Comparison of ENCODE assay signal across 21 cellular contexts in genomic region chr11:111418436-111418787, GRCh38. TPM values are rescaled to one million over a fixed set of nuclear protein-coding genes. Genes with fewer than 3 reads are reported as not detected.
A peak's percentile ranks its signal among the peaks of the same experiment; 100 is the strongest.
DNase-seq lines count a peak whose midpoint lies in the region; ATAC-seq, FAIRE-seq and TF ChIP-seq lines count a peak whose summit lies in the region.
"Had no signal": no experiment of that assay in that cellular context is flagged by ENCODE, and none has a peak within 500 bp of the region (broad histone marks: within the 10 kb centered on the region; RNA-seq: fewer than 3 reads in every experiment).

No MANE protein-coding gene starts in this region.

- intact Hi-C loops in esophagus muscularis mucosa (cut with DNase I) = no loop called here

- DNase-seq in NAMALWA (ENCODE audit: low spot score) = peak; percentile 48
- no peak for DNase-seq in esophagus muscularis mucosa (ENCODE audit: extremely low spot score)
- DNase-seq in stimulated activated naive B cell treated with anti-CD40 and anti-IgM and Interleukin-4, amounts not matched to agents 10 μg/mL and 1 μg/mL and 100 μg/mL, for 72 hours = no peak
- DNase-seq in NCI-H1694 (lab: John Stamatoyannopoulos, UW) = no peak
- no peak for DNase-seq in HPDE6-E6E7 (ENCODE audit: extremely low spot score)
- DNase-seq in COLO668 (lab: John Stamatoyannopoulos, UW; ENCODE audit: unreplicated experiment) = no peak
- no peak for DNase-seq in H54 (ENCODE audit: insufficient read length, low spot score)
- DNase-seq: activated CD4-positive, alpha-beta T cell treated with anti-CD3 and anti-CD28 coated beads, Interleukin-2, amount 10 ng/mL, durations not matched to agents 7 days and 5 days; activated CD8-positive, alpha-beta memory T cell treated with anti-CD3 and anti-CD28 coated beads, Interleukin-2, amount 50 U/mL, for 48 hours; activated effector memory CD4-positive, alpha-beta T cell treated with Interleukin-2 at 50 U/mL for 16 hours; cortex of kidney; NCI-H524; SW 1271 had no signal

- no peaks in the 10 kb centered on the region for H3K27me3 ChIP-seq in DOHH2 (ENCODE audit: control insufficient read depth, low read length)
- no peaks in the 10 kb centered on the region for H3K27me3 ChIP-seq in esophagus muscularis mucosa
- H3K27me3 ChIP-seq: right atrium auricular region had no signal

- H3K27ac Mint-ChIP-seq in stimulated activated naive B cell treated with anti-CD40 and anti-IgM and Interleukin-4, amounts not matched to agents 10 μg/mL and 1 μg/mL and 100 μg/mL, for 72 hours = peak overlapping the region; percentile 94

- peaks cover 24% of the 10 kb centered on the region for H3K36me3 ChIP-seq in DOHH2 (ENCODE audit: control insufficient read depth, low read length)
- no peaks in the 10 kb centered on the region for H3K36me3 ChIP-seq in esophagus muscularis mucosa
- H3K36me3 ChIP-seq: left ventricle myocardium inferior, neutrophil, right atrium auricular region had no signal

- TF ChIP-seq CTCF in DOHH2 (IDR thresholded peaks at IDR 0.05; ENCODE audit: low read depth, low read length, poor library complexity, severe bottlenecking) = no peak
- no peak for TF ChIP-seq CTCF in esophagus muscularis mucosa (IDR thresholded peaks at IDR 0.05)

- no peaks in the 10 kb centered on the region for H4K20me1 ChIP-seq in DOHH2 (ENCODE audit: control insufficient read depth, insufficient read depth, low read depth, low read length)

- peaks cover 11% of the 10 kb centered on the region; the same call in 1 of the 2 replicates for H3K9me3 ChIP-seq in DOHH2 (ENCODE audit: control insufficient read depth, insufficient read depth, low read length)
- H3K9me3 ChIP-seq in esophagus muscularis mucosa = no peaks in the 10 kb centered on the region
- H3K9me3 ChIP-seq: left ventricle myocardium inferior, mucosa of descending colon, neutrophil, right atrium auricular region had no signal

- peaks cover 100% of the 10 kb centered on the region for H3K4me1 ChIP-seq in DOHH2 (ENCODE audit: control insufficient read depth, low read length)
- H3K4me1 ChIP-seq in esophagus muscularis mucosa = peaks cover 18 to 39% (median 36%) of the 10 kb centered on the region in 4 donors

- peaks cover 0 to 2% of the 10 kb centered on the region in 2 donors for H3K9me3 Mint-ChIP-seq in stimulated activated naive B cell treated with anti-CD40 and anti-IgM and Interleukin-4, amounts not matched to agents 10 μg/mL and 1 μg/mL and 100 μg/mL, for 72 hours
- H3K9me3 Mint-ChIP-seq: activated CD4-positive, alpha-beta T cell treated with anti-CD3 and anti-CD28 coated beads, Interleukin-2, amount 10 ng/mL, durations not matched to agents 7 days and 5 days had no signal

- H3K4me2 ChIP-seq in DOHH2 (ENCODE audit: low read length) = peak overlapping the region; percentile 96

- H3K27ac ChIP-seq in DOHH2 (ENCODE audit: low read depth, low read length) (peak overlapping the region; percentile 98), esophagus muscularis mucosa (replicated peaks in 1 of 4) (peak overlapping the region in 3 of 4 donors; percentile 58 to 77 (median 68))
- H3K27ac ChIP-seq: left ventricle myocardium inferior, neutrophil, right atrium auricular region had no signal

- peaks cover 0 to 6% of the 10 kb centered on the region in 2 donors for H3K36me3 Mint-ChIP-seq in stimulated activated naive B cell treated with anti-CD40 and anti-IgM and Interleukin-4, amounts not matched to agents 10 μg/mL and 1 μg/mL and 100 μg/mL, for 72 hours

- peak overlapping the region in 1 of 2 donors; percentile 50 for H3K4me3 Mint-ChIP-seq in stimulated activated naive B cell treated with anti-CD40 and anti-IgM and Interleukin-4, amounts not matched to agents 10 μg/mL and 1 μg/mL and 100 μg/mL, for 72 hours
- H3K4me3 Mint-ChIP-seq: activated CD4-positive, alpha-beta T cell treated with anti-CD3 and anti-CD28 coated beads, Interleukin-2, amount 10 ng/mL, durations not matched to agents 7 days and 5 days had no signal

- no peaks in the 10 kb centered on the region for H3K27me3 Mint-ChIP-seq in stimulated activated naive B cell treated with anti-CD40 and anti-IgM and Interleukin-4, amounts not matched to agents 10 μg/mL and 1 μg/mL and 100 μg/mL, for 72 hours
- H3K27me3 Mint-ChIP-seq: activated CD4-positive, alpha-beta T cell treated with anti-CD3 and anti-CD28 coated beads, Interleukin-2, amount 10 ng/mL, durations not matched to agents 7 days and 5 days had no signal

- H3K4me3 ChIP-seq in DOHH2 (ENCODE audit: low read length) (peak overlapping the region; percentile 73), esophagus muscularis mucosa (no peak overlapping the region)
- H3K4me3 ChIP-seq: left ventricle myocardium inferior, mucosa of descending colon, right atrium auricular region had no signal

- peaks cover 54% of the 10 kb centered on the region for H3F3A ChIP-seq in DOHH2 (ENCODE audit: control insufficient read depth, insufficient read depth)

- no peak for FAIRE-seq in H54 (lab: Jason Lieb, UNC)
- FAIRE-seq: bronchial epithelial cell, TTC549 had no signal

- WGBS in esophagus muscularis mucosa = 53% methylated on average over 5 of the region's 5 CpGs

- peaks cover 79 to 98% of the 10 kb centered on the region in 2 donors for H3K4me1 Mint-ChIP-seq in stimulated activated naive B cell treated with anti-CD40 and anti-IgM and Interleukin-4, amounts not matched to agents 10 μg/mL and 1 μg/mL and 100 μg/mL, for 72 hours

- TF ChIP-seq POLR2A in esophagus muscularis mucosa (IDR thresholded peaks at IDR 0.05; ENCODE audit: low read depth) (no peak), H54 (IDR thresholded peaks at IDR 0.05; ENCODE audit: low read depth, low read length) (no peak)

- no peaks in the 10 kb centered on the region for H3K9me2 ChIP-seq in DOHH2 (replicated peaks; ENCODE audit: control insufficient read depth, low read length)

- TF ChIP-seq EP300 in esophagus muscularis mucosa (IDR thresholded peaks at IDR 0.05) = no peak

- H3K79me2 ChIP-seq in DOHH2 (ENCODE audit: control insufficient read depth, low read length) = peaks cover 27% of the 10 kb centered on the region

- no peak for ATAC-seq in stimulated activated naive B cell treated with anti-CD40 and anti-IgM and Interleukin-4, amounts not matched to agents 10 μg/mL and 1 μg/mL and 100 μg/mL, for 72 hours (replicated peaks)

RNA-seq across cellular contexts. Expression of gene POU2AF1, which starts 39.3 kb away (rescaled TPM):
- total RNA-seq in esophagus muscularis mucosa = under 1 TPM in 2 of 4 donors, not detected in 2; 0.17 TPM
- total RNA-seq: bronchial epithelial cell, HT1080 had no signal
